2 cellular contexts compared by ENCODE assay signal in the genomic region with DNA sequence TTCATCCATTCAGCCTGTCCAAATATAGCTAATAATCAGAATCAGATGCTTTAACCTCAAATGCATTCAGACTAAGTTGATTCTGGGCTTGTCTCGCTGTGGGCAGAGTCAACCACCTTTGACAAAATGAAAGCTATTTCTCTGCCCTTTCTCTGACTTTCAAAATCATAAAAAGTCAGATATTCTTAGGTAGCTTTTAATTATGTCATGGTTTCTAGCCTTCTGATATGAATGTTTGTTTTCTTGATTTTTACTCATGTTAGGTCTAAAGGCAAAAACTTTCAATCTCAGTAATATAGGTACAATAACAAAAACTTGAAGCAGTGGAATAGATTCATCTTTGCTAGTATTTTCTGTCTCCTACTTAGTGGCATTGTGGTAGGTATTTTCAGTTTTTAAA.
TF ChIP-seq lines count a peak whose summit lies in the region.

No MANE protein-coding gene starts in this region.

TF ChIP-seq in SK-N-SH treated with all-trans-retinoic acid at 6 μM for 48 hours, 23 proteins besides CTCF, POLR2A, EP300 and RAD21 (continued from another document):
- TF ChIP-seq, protein P1, sequence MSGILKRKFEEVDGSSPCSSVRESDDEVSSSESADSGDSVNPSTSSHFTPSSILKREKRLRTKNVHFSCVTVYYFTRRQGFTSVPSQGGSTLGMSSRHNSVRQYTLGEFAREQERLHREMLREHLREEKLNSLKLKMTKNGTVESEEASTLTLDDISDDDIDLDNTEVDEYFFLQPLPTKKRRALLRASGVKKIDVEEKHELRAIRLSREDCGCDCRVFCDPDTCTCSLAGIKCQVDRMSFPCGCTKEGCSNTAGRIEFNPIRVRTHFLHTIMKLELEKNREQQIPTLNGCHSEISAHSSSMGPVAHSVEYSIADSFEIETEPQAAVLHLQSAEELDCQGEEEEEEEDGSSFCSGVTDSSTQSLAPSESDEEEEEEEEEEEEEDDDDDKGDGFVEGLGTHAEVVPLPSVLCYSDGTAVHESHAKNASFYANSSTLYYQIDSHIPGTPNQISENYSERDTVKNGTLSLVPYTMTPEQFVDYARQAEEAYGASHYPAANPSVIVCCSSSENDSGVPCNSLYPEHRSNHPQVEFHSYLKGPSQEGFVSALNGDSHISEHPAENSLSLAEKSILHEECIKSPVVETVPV (CRISPR knock-in tag; IDR thresholded peaks at IDR 0.05) = no peak
- no peak for TF ChIP-seq OSR1 (CRISPR knock-in tag; IDR thresholded peaks at IDR 0.05)
- TF ChIP-seq, protein P2, sequence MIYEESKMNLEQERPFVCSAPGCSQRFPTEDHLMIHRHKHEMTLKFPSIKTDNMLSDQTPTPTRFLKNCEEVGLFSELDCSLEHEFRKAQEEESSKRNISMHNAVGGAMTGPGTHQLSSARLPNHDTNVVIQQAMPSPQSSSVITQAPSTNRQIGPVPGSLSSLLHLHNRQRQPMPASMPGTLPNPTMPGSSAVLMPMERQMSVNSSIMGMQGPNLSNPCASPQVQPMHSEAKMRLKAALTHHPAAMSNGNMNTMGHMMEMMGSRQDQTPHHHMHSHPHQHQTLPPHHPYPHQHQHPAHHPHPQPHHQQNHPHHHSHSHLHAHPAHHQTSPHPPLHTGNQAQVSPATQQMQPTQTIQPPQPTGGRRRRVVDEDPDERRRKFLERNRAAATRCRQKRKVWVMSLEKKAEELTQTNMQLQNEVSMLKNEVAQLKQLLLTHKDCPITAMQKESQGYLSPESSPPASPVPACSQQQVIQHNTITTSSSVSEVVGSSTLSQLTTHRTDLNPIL (CRISPR knock-in tag; IDR thresholded peaks at IDR 0.05; ENCODE audit: low read depth) = no peak
- no peak for TF ChIP-seq ZNF8 (CRISPR knock-in tag; IDR thresholded peaks at IDR 0.05)
- TF ChIP-seq TOX (CRISPR knock-in tag; IDR thresholded peaks at IDR 0.05; ENCODE audit: borderline replicate concordance) = no peak
- TF ChIP-seq ZFP30 (CRISPR knock-in tag; IDR thresholded peaks at IDR 0.05) = no peak
- TF ChIP-seq BACH2 (CRISPR knock-in tag; IDR thresholded peaks at IDR 0.05; ENCODE audit: borderline replicate concordance) = no peak
- TF ChIP-seq ZC3H10 (CRISPR knock-in tag; IDR thresholded peaks at IDR 0.05) = no peak
- no peak for TF ChIP-seq PPARA (CRISPR knock-in tag; IDR thresholded peaks at IDR 0.05; ENCODE audit: borderline replicate concordance)
- no peak for TF ChIP-seq GLIS3 (CRISPR knock-in tag; IDR thresholded peaks at IDR 0.05)

TF ChIP-seq in SK-N-SH, 30 proteins besides CTCF, POLR2A, EP300 and RAD21 (continued from another document):
- TF ChIP-seq CHD2 (IDR thresholded peaks at IDR 0.05; ENCODE audit: low read length, partially characterized antibody) = no peak
- no peak for TF ChIP-seq ELF1 (IDR thresholded peaks at IDR 0.05)
- TF ChIP-seq, protein P3, sequence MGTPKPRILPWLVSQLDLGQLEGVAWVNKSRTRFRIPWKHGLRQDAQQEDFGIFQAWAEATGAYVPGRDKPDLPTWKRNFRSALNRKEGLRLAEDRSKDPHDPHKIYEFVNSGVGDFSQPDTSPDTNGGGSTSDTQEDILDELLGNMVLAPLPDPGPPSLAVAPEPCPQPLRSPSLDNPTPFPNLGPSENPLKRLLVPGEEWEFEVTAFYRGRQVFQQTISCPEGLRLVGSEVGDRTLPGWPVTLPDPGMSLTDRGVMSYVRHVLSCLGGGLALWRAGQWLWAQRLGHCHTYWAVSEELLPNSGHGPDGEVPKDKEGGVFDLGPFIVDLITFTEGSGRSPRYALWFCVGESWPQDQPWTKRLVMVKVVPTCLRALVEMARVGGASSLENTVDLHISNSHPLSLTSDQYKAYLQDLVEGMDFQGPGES (IDR thresholded peaks at IDR 0.05; ENCODE audit: low read depth, low read length) = no peak
- TF ChIP-seq MXI1 (IDR thresholded peaks at IDR 0.05; ENCODE audit: low read depth, low read length) = no peak
- TF ChIP-seq, protein P4, sequence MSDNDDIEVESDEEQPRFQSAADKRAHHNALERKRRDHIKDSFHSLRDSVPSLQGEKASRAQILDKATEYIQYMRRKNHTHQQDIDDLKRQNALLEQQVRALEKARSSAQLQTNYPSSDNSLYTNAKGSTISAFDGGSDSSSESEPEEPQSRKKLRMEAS (IDR thresholded peaks at IDR 0.05; ENCODE audit: low read depth) = no peak
- no peak for TF ChIP-seq TAF1 (IDR thresholded peaks at IDR 0.05; ENCODE audit: borderline replicate concordance, low read depth, low read length)
- TF ChIP-seq EZH2phosphoT487 (IDR thresholded peaks at IDR 0.05; ENCODE audit: borderline replicate concordance, low read depth) = no peak
- TF ChIP-seq MEF2A (IDR thresholded peaks at IDR 0.05; ENCODE audit: borderline replicate concordance, low read depth) = no peak
- TF ChIP-seq RXRA (IDR thresholded peaks at IDR 0.05; ENCODE audit: borderline replicate concordance, low read depth) = no peak
